In the genomic region with DNA sequence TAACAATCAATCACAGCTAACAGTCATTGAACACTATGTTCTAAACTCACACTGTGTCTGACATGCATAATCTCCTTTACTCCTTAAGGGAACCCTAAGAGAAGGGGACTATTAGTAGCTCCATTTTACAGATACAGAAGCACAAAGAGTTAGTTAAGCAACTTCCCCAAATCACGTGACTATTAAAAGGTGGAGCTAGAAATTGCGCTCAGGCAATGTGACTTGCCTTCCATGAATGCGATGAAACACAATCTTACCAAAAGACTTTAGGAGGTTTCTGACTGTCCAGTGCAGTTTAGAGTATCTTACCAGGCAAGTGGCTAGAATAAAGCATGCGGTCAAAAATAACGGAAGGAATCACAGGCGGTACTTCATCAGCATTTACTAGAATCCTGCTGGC, we compare ENCODE assay signal across 17 cellular contexts.
"Had no signal": no experiment of that assay in that cellular context is flagged by ENCODE, and none has a peak within 500 bp of the region (broad histone marks: within the 10 kb centered on the region; RNA-seq: fewer than 3 reads in every experiment).

No MANE protein-coding gene starts in this region.

- H3K36me3 Mint-ChIP-seq: activated naive CD4-positive, alpha-beta T cell treated with anti-CD3 and anti-CD28 coated beads, Interleukin-2, amount 50 U/mL, for 24 hours; T-cell had no signal

- H3K27ac Mint-ChIP-seq: activated naive CD4-positive, alpha-beta T cell treated with anti-CD3 and anti-CD28 coated beads, Interleukin-2, amount 50 U/mL, for 24 hours; dendritic cell treated with granulocyte-macrophage colony-stimulating factor and Interleukin-4, amounts not matched to agents 40 ng/mL and 50 ng/mL, for 4 days; T-cell had no signal

- H3K36me3 ChIP-seq: left lung, thyroid gland had no signal

- ATAC-seq: left lung, T-cell had no signal

- H3K27ac ChIP-seq: left lung, thyroid gland, VCaP had no signal

- H3K4me3 ChIP-seq: left lung, thyroid gland had no signal

- H3K9me3 ChIP-seq: left lung, thyroid gland had no signal

- FAIRE-seq: bronchial epithelial cell, keratinocyte had no signal

- DNase-seq: activated CD4-positive, alpha-beta T cell treated with anti-CD3 and anti-CD28 coated beads for 1 hour; activated gamma-delta T cell; effector memory CD4-positive, alpha-beta T cell; foreskin fibroblast; hypothalamus; left lung; occipital lobe; posterior cingulate gyrus; stimulated activated CD4-positive, alpha-beta T cell treated with anti-CD3 and anti-CD28 coated beads, Interleukin-2, amount 100 ng/mL, for 24 hours; stimulated activated naive CD4-positive, alpha-beta T cell treated with Interleukin-2 at 50 U/mL for 16 hours; T-cell had no signal

- H3K9me3 Mint-ChIP-seq: activated naive CD4-positive, alpha-beta T cell treated with anti-CD3 and anti-CD28 coated beads, Interleukin-2, amount 50 U/mL, for 24 hours; dendritic cell treated with granulocyte-macrophage colony-stimulating factor and Interleukin-4, amounts not matched to agents 40 ng/mL and 50 ng/mL, for 4 days; T-cell had no signal

- H3K4me1 Mint-ChIP-seq: activated naive CD4-positive, alpha-beta T cell treated with anti-CD3 and anti-CD28 coated beads, Interleukin-2, amount 50 U/mL, for 24 hours; T-cell had no signal

- H3K27me3 ChIP-seq: left lung, thyroid gland had no signal

- H3K4me3 Mint-ChIP-seq: activated naive CD4-positive, alpha-beta T cell treated with anti-CD3 and anti-CD28 coated beads, Interleukin-2, amount 50 U/mL, for 24 hours; dendritic cell treated with granulocyte-macrophage colony-stimulating factor and Interleukin-4, amounts not matched to agents 40 ng/mL and 50 ng/mL, for 4 days; T-cell had no signal
